In the genomic region with DNA sequence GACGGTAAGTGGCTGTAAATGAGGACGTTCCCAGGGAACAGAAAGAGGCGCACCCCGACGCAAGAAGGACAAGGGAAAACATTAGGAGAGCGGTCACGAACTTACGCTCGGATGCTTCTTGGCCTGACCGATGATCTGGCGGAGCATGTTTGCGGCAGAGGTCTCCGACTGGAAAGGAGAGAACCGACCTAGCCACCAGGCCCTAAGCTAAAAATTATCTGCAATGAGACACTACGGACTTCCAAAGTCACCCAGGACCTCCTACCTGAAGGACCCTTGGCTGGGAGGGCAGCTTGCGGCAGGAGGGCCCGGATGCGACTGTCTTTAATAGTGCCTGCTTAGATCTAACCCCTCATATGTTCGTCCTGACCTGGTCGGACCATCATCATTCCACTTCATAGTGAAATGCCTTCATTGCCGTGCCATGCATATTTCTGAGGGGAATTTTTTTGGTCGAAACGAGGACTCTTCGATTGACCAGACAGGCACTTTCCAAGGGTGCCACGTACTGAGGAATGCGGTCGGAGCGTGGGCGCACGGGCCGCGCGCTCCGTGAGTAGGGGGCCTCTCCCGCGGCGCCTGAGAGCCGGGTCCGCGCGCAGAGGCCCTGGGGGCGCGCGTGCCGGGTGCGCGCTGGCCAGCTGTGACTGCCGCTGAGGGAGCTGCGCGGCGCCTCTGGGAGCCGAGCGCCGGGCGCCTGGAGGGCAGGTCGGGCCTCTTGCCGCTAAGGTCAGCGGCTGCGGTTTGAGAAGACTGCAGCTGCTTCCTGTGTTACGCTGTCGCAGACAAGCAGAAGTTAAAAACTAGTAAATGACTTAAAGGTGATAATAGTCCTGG, we compare ENCODE assay signal across 1 cellular context.
A peak's percentile ranks its signal among the peaks of the same experiment; 100 is the strongest.
TF ChIP-seq lines count a peak whose summit lies in the region.

No MANE protein-coding gene starts in this region.

TF ChIP-seq in GM12878, 131 proteins besides CTCF, POLR2A, EP300 and RAD21 (continued from another document and continues in another):
- TF ChIP-seq, protein P1, sequence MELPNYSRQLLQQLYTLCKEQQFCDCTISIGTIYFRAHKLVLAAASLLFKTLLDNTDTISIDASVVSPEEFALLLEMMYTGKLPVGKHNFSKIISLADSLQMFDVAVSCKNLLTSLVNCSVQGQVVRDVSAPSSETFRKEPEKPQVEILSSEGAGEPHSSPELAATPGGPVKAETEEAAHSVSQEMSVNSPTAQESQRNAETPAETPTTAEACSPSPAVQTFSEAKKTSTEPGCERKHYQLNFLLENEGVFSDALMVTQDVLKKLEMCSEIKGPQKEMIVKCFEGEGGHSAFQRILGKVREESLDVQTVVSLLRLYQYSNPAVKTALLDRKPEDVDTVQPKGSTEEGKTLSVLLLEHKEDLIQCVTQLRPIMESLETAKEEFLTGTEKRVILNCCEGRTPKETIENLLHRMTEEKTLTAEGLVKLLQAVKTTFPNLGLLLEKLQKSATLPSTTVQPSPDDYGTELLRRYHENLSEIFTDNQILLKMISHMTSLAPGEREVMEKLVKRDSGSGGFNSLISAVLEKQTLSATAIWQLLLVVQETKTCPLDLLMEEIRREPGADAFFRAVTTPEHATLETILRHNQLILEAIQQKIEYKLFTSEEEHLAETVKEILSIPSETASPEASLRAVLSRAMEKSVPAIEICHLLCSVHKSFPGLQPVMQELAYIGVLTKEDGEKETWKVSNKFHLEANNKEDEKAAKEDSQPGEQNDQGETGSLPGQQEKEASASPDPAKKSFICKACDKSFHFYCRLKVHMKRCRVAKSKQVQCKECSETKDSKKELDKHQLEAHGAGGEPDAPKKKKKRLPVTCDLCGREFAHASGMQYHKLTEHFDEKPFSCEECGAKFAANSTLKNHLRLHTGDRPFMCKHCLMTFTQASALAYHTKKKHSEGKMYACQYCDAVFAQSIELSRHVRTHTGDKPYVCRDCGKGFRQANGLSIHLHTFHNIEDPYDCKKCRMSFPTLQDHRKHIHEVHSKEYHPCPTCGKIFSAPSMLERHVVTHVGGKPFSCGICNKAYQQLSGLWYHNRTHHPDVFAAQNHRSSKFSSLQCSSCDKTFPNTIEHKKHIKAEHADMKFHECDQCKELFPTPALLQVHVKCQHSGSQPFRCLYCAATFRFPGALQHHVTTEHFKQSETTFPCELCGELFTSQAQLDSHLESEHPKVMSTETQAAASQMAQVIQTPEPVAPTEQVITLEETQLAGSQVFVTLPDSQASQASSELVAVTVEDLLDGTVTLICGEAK (IDR thresholded peaks at IDR 0.05; ENCODE audit: borderline replicate concordance), result peak; percentile 38; the same call in 1 of the 2 replicates
- TF ChIP-seq PAX5 (IDR thresholded peaks at IDR 0.05; ENCODE audit: borderline replicate concordance, low read depth, low read length), result peak; percentile 39; the same call in 1 of the 2 replicates
- TF ChIP-seq ETV6 (conservative IDR thresholded peaks at IDR 0.05 in 1 of 2, IDR thresholded peaks at IDR 0.05 in 1 of 2; ENCODE audit: borderline replicate concordance in 1 of 2, low read depth in 1 of 2), result no peak
- TF ChIP-seq ZNF24 (IDR thresholded peaks at IDR 0.05), result peak; percentile 74; the same call in 1 of the 2 replicates
- TF ChIP-seq CHD2 (IDR thresholded peaks at IDR 0.05; ENCODE audit: borderline replicate concordance, low read depth, low read length), result no peak; the same call in 1 of the 2 replicates
- TF ChIP-seq POLR2AphosphoS5 (IDR thresholded peaks at IDR 0.05; ENCODE audit: low read length), result peak; percentile 99
- TF ChIP-seq DPF2 (IDR thresholded peaks at IDR 0.05), result peak; percentile 92
- TF ChIP-seq, protein P2, sequence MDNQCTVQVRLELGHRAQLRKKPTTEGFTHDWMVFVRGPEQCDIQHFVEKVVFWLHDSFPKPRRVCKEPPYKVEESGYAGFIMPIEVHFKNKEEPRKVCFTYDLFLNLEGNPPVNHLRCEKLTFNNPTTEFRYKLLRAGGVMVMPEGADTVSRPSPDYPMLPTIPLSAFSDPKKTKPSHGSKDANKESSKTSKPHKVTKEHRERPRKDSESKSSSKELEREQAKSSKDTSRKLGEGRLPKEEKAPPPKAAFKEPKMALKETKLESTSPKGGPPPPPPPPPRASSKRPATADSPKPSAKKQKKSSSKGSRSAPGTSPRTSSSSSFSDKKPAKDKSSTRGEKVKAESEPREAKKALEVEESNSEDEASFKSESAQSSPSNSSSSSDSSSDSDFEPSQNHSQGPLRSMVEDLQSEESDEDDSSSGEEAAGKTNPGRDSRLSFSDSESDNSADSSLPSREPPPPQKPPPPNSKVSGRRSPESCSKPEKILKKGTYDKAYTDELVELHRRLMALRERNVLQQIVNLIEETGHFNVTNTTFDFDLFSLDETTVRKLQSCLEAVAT (IDR thresholded peaks at IDR 0.05), result peak; percentile 89
- TF ChIP-seq, protein P3, sequence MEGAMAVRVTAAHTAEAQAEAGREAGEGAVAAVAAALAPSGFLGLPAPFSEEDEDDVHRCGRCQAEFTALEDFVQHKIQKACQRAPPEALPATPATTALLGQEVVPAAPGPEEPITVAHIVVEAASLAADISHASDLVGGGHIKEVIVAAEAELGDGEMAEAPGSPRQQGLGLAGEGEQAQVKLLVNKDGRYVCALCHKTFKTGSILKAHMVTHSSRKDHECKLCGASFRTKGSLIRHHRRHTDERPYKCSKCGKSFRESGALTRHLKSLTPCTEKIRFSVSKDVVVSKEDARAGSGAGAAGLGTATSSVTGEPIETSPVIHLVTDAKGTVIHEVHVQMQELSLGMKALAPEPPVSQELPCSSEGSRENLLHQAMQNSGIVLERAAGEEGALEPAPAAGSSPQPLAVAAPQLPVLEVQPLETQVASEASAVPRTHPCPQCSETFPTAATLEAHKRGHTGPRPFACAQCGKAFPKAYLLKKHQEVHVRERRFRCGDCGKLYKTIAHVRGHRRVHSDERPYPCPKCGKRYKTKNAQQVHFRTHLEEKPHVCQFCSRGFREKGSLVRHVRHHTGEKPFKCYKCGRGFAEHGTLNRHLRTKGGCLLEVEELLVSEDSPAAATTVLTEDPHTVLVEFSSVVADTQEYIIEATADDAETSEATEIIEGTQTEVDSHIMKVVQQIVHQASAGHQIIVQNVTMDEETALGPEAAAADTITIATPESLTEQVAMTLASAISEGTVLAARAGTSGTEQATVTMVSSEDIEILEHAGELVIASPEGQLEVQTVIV (IDR thresholded peaks at IDR 0.05; ENCODE audit: borderline replicate concordance, partially characterized antibody), result peak; percentile 80
- TF ChIP-seq SIN3A (IDR thresholded peaks at IDR 0.05; ENCODE audit: low read depth, low read length), result peak; percentile 55; the same call in 1 of the 2 replicates
- peak; percentile 90 for TF ChIP-seq MYC (IDR thresholded peaks at IDR 0.05; ENCODE audit: insufficient read depth, insufficient read length, insufficient replicate concordance, low read length, severe bottlenecking)
- TF ChIP-seq, protein P4, sequence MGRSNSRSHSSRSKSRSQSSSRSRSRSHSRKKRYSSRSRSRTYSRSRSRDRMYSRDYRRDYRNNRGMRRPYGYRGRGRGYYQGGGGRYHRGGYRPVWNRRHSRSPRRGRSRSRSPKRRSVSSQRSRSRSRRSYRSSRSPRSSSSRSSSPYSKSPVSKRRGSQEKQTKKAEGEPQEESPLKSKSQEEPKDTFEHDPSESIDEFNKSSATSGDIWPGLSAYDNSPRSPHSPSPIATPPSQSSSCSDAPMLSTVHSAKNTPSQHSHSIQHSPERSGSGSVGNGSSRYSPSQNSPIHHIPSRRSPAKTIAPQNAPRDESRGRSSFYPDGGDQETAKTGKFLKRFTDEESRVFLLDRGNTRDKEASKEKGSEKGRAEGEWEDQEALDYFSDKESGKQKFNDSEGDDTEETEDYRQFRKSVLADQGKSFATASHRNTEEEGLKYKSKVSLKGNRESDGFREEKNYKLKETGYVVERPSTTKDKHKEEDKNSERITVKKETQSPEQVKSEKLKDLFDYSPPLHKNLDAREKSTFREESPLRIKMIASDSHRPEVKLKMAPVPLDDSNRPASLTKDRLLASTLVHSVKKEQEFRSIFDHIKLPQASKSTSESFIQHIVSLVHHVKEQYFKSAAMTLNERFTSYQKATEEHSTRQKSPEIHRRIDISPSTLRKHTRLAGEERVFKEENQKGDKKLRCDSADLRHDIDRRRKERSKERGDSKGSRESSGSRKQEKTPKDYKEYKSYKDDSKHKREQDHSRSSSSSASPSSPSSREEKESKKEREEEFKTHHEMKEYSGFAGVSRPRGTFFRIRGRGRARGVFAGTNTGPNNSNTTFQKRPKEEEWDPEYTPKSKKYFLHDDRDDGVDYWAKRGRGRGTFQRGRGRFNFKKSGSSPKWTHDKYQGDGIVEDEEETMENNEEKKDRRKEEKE (IDR thresholded peaks at IDR 0.05), result no peak
- TF ChIP-seq MEF2B (IDR thresholded peaks at IDR 0.05; ENCODE audit: partially characterized antibody, poor library complexity, severe bottlenecking), result no peak
- peak; percentile 89; the same call in 1 of the 2 replicates for TF ChIP-seq BACH1 (IDR thresholded peaks at IDR 0.05; ENCODE audit: borderline replicate concordance)
- TF ChIP-seq, protein P5, sequence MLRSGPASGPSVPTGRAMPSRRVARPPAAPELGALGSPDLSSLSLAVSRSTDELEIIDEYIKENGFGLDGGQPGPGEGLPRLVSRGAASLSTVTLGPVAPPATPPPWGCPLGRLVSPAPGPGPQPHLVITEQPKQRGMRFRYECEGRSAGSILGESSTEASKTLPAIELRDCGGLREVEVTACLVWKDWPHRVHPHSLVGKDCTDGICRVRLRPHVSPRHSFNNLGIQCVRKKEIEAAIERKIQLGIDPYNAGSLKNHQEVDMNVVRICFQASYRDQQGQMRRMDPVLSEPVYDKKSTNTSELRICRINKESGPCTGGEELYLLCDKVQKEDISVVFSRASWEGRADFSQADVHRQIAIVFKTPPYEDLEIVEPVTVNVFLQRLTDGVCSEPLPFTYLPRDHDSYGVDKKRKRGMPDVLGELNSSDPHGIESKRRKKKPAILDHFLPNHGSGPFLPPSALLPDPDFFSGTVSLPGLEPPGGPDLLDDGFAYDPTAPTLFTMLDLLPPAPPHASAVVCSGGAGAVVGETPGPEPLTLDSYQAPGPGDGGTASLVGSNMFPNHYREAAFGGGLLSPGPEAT (IDR thresholded peaks at IDR 0.05; ENCODE audit: low read depth), result peak; percentile 99
- peak; percentile 46; the same call in 1 of the 2 replicates for TF ChIP-seq HCFC1 (IDR thresholded peaks at IDR 0.05; ENCODE audit: low read length)
- TF ChIP-seq EGR1 (IDR thresholded peaks at IDR 0.05; ENCODE audit: borderline replicate concordance in 1 of 2, low read depth in 2 of 2, low read length in 2 of 2), result peak in 1 of 2 experiments; percentile 96; a peak in 2 of 3 replicates
- TF ChIP-seq SMC3 (IDR thresholded peaks at IDR 0.05; ENCODE audit: borderline replicate concordance, low read length), result peak; percentile 5; the same call in 1 of the 2 replicates
- TF ChIP-seq, protein P6, sequence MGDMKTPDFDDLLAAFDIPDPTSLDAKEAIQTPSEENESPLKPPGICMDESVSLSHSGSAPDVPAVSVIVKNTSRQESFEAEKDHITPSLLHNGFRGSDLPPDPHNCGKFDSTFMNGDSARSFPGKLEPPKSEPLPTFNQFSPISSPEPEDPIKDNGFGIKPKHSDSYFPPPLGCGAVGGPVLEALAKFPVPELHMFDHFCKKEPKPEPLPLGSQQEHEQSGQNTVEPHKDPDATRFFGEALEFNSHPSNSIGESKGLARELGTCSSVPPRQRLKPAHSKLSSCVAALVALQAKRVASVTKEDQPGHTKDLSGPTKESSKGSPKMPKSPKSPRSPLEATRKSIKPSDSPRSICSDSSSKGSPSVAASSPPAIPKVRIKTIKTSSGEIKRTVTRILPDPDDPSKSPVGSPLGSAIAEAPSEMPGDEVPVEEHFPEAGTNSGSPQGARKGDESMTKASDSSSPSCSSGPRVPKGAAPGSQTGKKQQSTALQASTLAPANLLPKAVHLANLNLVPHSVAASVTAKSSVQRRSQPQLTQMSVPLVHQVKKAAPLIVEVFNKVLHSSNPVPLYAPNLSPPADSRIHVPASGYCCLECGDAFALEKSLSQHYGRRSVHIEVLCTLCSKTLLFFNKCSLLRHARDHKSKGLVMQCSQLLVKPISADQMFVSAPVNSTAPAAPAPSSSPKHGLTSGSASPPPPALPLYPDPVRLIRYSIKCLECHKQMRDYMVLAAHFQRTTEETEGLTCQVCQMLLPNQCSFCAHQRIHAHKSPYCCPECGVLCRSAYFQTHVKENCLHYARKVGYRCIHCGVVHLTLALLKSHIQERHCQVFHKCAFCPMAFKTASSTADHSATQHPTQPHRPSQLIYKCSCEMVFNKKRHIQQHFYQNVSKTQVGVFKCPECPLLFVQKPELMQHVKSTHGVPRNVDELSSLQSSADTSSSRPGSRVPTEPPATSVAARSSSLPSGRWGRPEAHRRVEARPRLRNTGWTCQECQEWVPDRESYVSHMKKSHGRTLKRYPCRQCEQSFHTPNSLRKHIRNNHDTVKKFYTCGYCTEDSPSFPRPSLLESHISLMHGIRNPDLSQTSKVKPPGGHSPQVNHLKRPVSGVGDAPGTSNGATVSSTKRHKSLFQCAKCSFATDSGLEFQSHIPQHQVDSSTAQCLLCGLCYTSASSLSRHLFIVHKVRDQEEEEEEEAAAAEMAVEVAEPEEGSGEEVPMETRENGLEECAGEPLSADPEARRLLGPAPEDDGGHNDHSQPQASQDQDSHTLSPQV (IDR thresholded peaks at IDR 0.05), result peak; percentile 96
- TF ChIP-seq CREB1 (IDR thresholded peaks at IDR 0.05; ENCODE audit: low read depth), result peak; percentile 55; the same call in 1 of the 2 replicates
- no peak for TF ChIP-seq KDM1A (IDR thresholded peaks at IDR 0.05; ENCODE audit: borderline replicate concordance)
- TF ChIP-seq KAT2A (conservative IDR thresholded peaks at IDR 0.05; ENCODE audit: control insufficient read depth, low read depth, low read length), result no peak
- no peak for TF ChIP-seq PAX8 (IDR thresholded peaks at IDR 0.05)
- TF ChIP-seq ASH2L (IDR thresholded peaks at IDR 0.05; ENCODE audit: borderline replicate concordance, low read depth), result no peak
- peak; percentile 77 for TF ChIP-seq MEF2A (IDR thresholded peaks at IDR 0.05; ENCODE audit: insufficient read depth, low read depth, low read length)
- TF ChIP-seq, protein P7, sequence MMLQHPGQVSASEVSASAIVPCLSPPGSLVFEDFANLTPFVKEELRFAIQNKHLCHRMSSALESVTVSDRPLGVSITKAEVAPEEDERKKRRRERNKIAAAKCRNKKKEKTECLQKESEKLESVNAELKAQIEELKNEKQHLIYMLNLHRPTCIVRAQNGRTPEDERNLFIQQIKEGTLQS (IDR thresholded peaks at IDR 0.05; ENCODE audit: borderline replicate concordance, extremely low read depth, low read depth, low read length), result 0 out of 2 replicates have a peak, but pooled peaks have one; percentile 0
- no peak for TF ChIP-seq ZNF622 (IDR thresholded peaks at IDR 0.05)
- TF ChIP-seq BRCA1 (IDR thresholded peaks at IDR 0.05; ENCODE audit: low read depth, low read length), result no peak
- peak; percentile 82 for TF ChIP-seq RELA (IDR thresholded peaks at IDR 0.05; ENCODE audit: borderline replicate concordance, partially characterized antibody)
- no peak for TF ChIP-seq ZSCAN29 (IDR thresholded peaks at IDR 0.05)
- peak; percentile 95 for TF ChIP-seq RB1 (IDR thresholded peaks at IDR 0.05; ENCODE audit: borderline replicate concordance)
- peak; percentile 81 to 95; a peak in 3 of 4 replicates for TF ChIP-seq BHLHE40 (IDR thresholded peaks at IDR 0.05; ENCODE audit: borderline replicate concordance in 1 of 2, low read depth in 2 of 2, low read length in 1 of 2)
- TF ChIP-seq TBL1XR1 (IDR thresholded peaks at IDR 0.05; ENCODE audit: low read depth, low read length), result peak; percentile 67
- no peak for TF ChIP-seq RCOR1 (conservative IDR thresholded peaks at IDR 0.05; ENCODE audit: low read depth, low read length)
